9 cellular contexts compared by ENCODE assay signal in genomic region chr11:99739464-99740089, GRCh38.
DNase-seq lines count a peak whose midpoint lies in the region; ATAC-seq and TF ChIP-seq lines count a peak whose summit lies in the region.
"Had no signal": no experiment of that assay in that cellular context is flagged by ENCODE, and none has a peak within 500 bp of the region (broad histone marks: within the 10 kb centered on the region; RNA-seq: fewer than 3 reads in every experiment).

No MANE protein-coding gene starts in this region.

- no peak overlapping the region for H3K4me3 ChIP-seq in AG04449 (ENCODE audit: low read depth, low read length)
- H3K4me3 ChIP-seq in GM23338 = no peak overlapping the region
- no peak overlapping the region for H3K4me3 ChIP-seq in mammary epithelial cell (replicated peaks in 1 of 3; ENCODE audit: insufficient read depth in 1 of 3, low read depth in 2 of 3, low read length in 3 of 3)
- H3K4me3 ChIP-seq in tibial artery = no peak overlapping the region

- no peak for DNase-seq in AG04449 (ENCODE audit: low read depth, low spot score)
- peak; percentile 79 for DNase-seq in GM23338 (ENCODE audit: low spot score)
- DNase-seq in NCI-H524 treated with DMSO at 0.1 percent for 48 hours (lab: John Stamatoyannopoulos, UW) = peak; percentile 56
- DNase-seq in mammary epithelial cell = peak; percentile 1
- peak; percentile 36 for DNase-seq in nephron progenitor cell
- DNase-seq in tibial artery = no peak
- no peak for DNase-seq in activated gamma-delta T cell (lab: John Stamatoyannopoulos, UW)

- dilution Hi-C loops in mammary epithelial cell (cut with HindIII; ENCODE audit: low sequenced_read_pairs) = no loop called here

- 14% methylated on average over 4 of the region's 4 CpGs for WGBS in mammary epithelial cell (ENCODE audit: low coverage, missing lambda C conversion rate)

- H3K4me1 Mint-ChIP-seq in GM23338 = no peaks in the 10 kb centered on the region; the same call in 1 of the 3 replicates
- no peaks in the 10 kb centered on the region for H3K4me1 Mint-ChIP-seq in nephron progenitor cell
- H3K4me1 Mint-ChIP-seq: central memory CD8-positive, alpha-beta T cell had no signal

- H4K20me1 ChIP-seq in GM23338 (replicated peaks; ENCODE audit: insufficient read depth) (no peaks in the 10 kb centered on the region), mammary epithelial cell (ENCODE audit: insufficient read depth, low read length) (no peaks in the 10 kb centered on the region)

- no peaks in the 10 kb centered on the region for H3K4me1 ChIP-seq in GM23338 (ENCODE audit: insufficient read depth)
- no peaks in the 10 kb centered on the region for H3K4me1 ChIP-seq in mammary epithelial cell (ENCODE audit: insufficient read depth, low read length)
- no peaks in the 10 kb centered on the region for H3K4me1 ChIP-seq in tibial artery

- POLR2A ChIA-PET in AG04449 (lab: Yijun Ruan, JAX) = no interaction called here

- no peaks in the 10 kb centered on the region for H3F3A ChIP-seq in GM23338 (replicated peaks; ENCODE audit: low read depth)

- in situ Hi-C loops in mammary epithelial cell (cut with MboI; ENCODE audit: low sequenced_read_pairs in 2 of 2) = no loop called here

- H3K27me3 ChIP-seq in GM23338 (ENCODE audit: insufficient read depth) = no peaks in the 10 kb centered on the region
- H3K27me3 ChIP-seq in mammary epithelial cell (ENCODE audit: insufficient read depth, low read length) = no peaks in the 10 kb centered on the region
- H3K27me3 ChIP-seq in tibial artery = no peaks in the 10 kb centered on the region

- H3K4me2 ChIP-seq in GM23338 = no peak overlapping the region
- H3K4me2 ChIP-seq in mammary epithelial cell (ENCODE audit: insufficient read depth, low read depth, low read length) = no peak overlapping the region

- intact Hi-C loops in mammary epithelial cell (cut with micrococcal nuclease) = loop anchor here (10.0 kb wide), 1 partner anchor 835 kb away; no protein-coding TSS in a partner anchor
- intact Hi-C loops in tibial artery (cut with DNase I; ENCODE audit: low total_unique reads) = no loop called here

- peaks cover 2% of the 10 kb centered on the region for H3K27me3 Mint-ChIP-seq in GM23338 (ENCODE audit: insufficient read depth, low read depth, poor library complexity)
- peaks cover 2% of the 10 kb centered on the region for H3K27me3 Mint-ChIP-seq in nephron progenitor cell (ENCODE audit: low read depth, poor library complexity)
- H3K27me3 Mint-ChIP-seq: central memory CD8-positive, alpha-beta T cell had no signal

- no peaks in the 10 kb centered on the region for H3K9me3 Mint-ChIP-seq in GM23338
- no peaks in the 10 kb centered on the region for H3K9me3 Mint-ChIP-seq in nephron progenitor cell

- H3K9me3 ChIP-seq in mammary epithelial cell (replicated peaks; ENCODE audit: insufficient read depth, low read length) (no peaks in the 10 kb centered on the region), tibial artery (no peaks in the 10 kb centered on the region)

- BruUV-seq in mammary epithelial cell (replicated peaks; lab: Mats Ljungman, UMichigan) = no TSS peak

- CTCF ChIA-PET in AG04449 (lab: Yijun Ruan, JAX) (interaction anchor here (0.8 to 1.5 kb wide), 5 partner anchors 10 to 724 kb away, joined by 3 to 4 read pairs (median 3); no protein-coding TSS in a partner anchor), mammary epithelial cell (lab: Charles Lee; ENCODE audit: low non-redundant PET) (no interaction called here)

- H3K36me3 ChIP-seq in GM23338 (ENCODE audit: insufficient read depth) = no peaks in the 10 kb centered on the region
- no peaks in the 10 kb centered on the region for H3K36me3 ChIP-seq in mammary epithelial cell (ENCODE audit: insufficient read depth, low read length)
- no peaks in the 10 kb centered on the region for H3K36me3 ChIP-seq in tibial artery

- H3K27ac Mint-ChIP-seq in GM23338 (no peak overlapping the region), nephron progenitor cell (no peak overlapping the region)

- H3K36me3 Mint-ChIP-seq in GM23338 (ENCODE audit: low read depth) (no peaks in the 10 kb centered on the region), nephron progenitor cell (ENCODE audit: low read depth) (no peaks in the 10 kb centered on the region)

- H3K79me2 ChIP-seq in GM23338 (replicated peaks; ENCODE audit: insufficient read depth) (no peaks in the 10 kb centered on the region), mammary epithelial cell (ENCODE audit: insufficient read depth, low read length) (no peaks in the 10 kb centered on the region)

- TF ChIP-seq CTCF in AG04449 (IDR thresholded peaks at IDR 0.05; ENCODE audit: insufficient read depth, low read length, missing control alignments) = peak; percentile 24
- peak; percentile 68 to 87 for TF ChIP-seq CTCF in GM23338 (conservative IDR thresholded peaks at IDR 0.05; ENCODE audit: low read depth in 2 of 2)
- peak; percentile 34 to 50 for TF ChIP-seq CTCF in mammary epithelial cell (conservative IDR thresholded peaks at IDR 0.05 in 1 of 2, IDR thresholded peaks at IDR 0.05 in 1 of 2; ENCODE audit: extremely low read depth in 1 of 2, insufficient read depth in 1 of 2, low read depth in 1 of 2, low read length in 2 of 2)
- peak; percentile 74 for TF ChIP-seq CTCF in nephron progenitor cell (IDR thresholded peaks at IDR 0.05)
- peak in 1 of 2 experiments; percentile 37 for TF ChIP-seq CTCF in tibial artery (IDR thresholded peaks at IDR 0.05)

- H3K9me2 ChIP-seq in GM23338 (ENCODE audit: insufficient read depth) = no peaks in the 10 kb centered on the region

- H3K4me3 Mint-ChIP-seq in GM23338 = no peak overlapping the region
- no peak overlapping the region for H3K4me3 Mint-ChIP-seq in nephron progenitor cell
- H3K4me3 Mint-ChIP-seq: central memory CD8-positive, alpha-beta T cell had no signal

- peak; percentile 44 for ATAC-seq in GM23338
- ATAC-seq in GM21390 (IDR thresholded peaks at IDR 0.05; ENCODE audit: unreplicated experiment) = no peak

- H3K27ac ChIP-seq in GM23338 (ENCODE audit: low read depth) (no peak overlapping the region), mammary epithelial cell (ENCODE audit: insufficient read depth, low read depth, low read length) (no peak overlapping the region), tibial artery (no peak overlapping the region)

- H3K9ac ChIP-seq in mammary epithelial cell (ENCODE audit: insufficient read depth, low read length) = no peak overlapping the region

- no peak overlapping the region for H2AFZ ChIP-seq in GM23338
- no peak overlapping the region for H2AFZ ChIP-seq in mammary epithelial cell (ENCODE audit: low read depth, low read length)

TF ChIP-seq in GM23338, 12 proteins besides CTCF, POLR2A, EP300 and RAD21:
- TF ChIP-seq CREB1 (CRISPR knock-in tag; IDR thresholded peaks at IDR 0.05; ENCODE audit: low read depth) (no peak), EZH2phosphoT487 (IDR thresholded peaks at IDR 0.05; ENCODE audit: unreplicated experiment) (no peak), ETS1 (IDR thresholded peaks at IDR 0.05) (no peak), POLR2AphosphoS5 (IDR thresholded peaks at IDR 0.05; ENCODE audit: low read depth) (no peak)

Comparison
In these comparisons a context has a peak if more than half of its experiments do, and no peak if none do; other contexts are left out.
1. DNase-seq: peak in GM23338 (single experiment), NCI-H524 treated with DMSO at 0.1 percent for 48 hours (single experiment), mammary epithelial cell (single experiment) and nephron progenitor cell (single experiment); none in AG04449 (single experiment), tibial artery (0 of 2) and activated gamma-delta T cell (single experiment).